Comparison of ENCODE assay signal across 1 cellular context in genomic region chr10:69709366-69709941, GRCh38.
TF ChIP-seq lines count a peak whose summit lies in the region.

No MANE protein-coding gene starts in this region.

TF ChIP-seq in GM23338, 12 proteins besides CTCF, POLR2A, EP300 and RAD21:
- TF ChIP-seq, protein P1, sequence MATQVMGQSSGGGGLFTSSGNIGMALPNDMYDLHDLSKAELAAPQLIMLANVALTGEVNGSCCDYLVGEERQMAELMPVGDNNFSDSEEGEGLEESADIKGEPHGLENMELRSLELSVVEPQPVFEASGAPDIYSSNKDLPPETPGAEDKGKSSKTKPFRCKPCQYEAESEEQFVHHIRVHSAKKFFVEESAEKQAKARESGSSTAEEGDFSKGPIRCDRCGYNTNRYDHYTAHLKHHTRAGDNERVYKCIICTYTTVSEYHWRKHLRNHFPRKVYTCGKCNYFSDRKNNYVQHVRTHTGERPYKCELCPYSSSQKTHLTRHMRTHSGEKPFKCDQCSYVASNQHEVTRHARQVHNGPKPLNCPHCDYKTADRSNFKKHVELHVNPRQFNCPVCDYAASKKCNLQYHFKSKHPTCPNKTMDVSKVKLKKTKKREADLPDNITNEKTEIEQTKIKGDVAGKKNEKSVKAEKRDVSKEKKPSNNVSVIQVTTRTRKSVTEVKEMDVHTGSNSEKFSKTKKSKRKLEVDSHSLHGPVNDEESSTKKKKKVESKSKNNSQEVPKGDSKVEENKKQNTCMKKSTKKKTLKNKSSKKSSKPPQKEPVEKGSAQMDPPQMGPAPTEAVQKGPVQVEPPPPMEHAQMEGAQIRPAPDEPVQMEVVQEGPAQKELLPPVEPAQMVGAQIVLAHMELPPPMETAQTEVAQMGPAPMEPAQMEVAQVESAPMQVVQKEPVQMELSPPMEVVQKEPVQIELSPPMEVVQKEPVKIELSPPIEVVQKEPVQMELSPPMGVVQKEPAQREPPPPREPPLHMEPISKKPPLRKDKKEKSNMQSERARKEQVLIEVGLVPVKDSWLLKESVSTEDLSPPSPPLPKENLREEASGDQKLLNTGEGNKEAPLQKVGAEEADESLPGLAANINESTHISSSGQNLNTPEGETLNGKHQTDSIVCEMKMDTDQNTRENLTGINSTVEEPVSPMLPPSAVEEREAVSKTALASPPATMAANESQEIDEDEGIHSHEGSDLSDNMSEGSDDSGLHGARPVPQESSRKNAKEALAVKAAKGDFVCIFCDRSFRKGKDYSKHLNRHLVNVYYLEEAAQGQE (IDR thresholded peaks at IDR 0.05; ENCODE audit: unreplicated experiment), result no peak
- TF ChIP-seq ZNF114 (CRISPR knock-in tag; IDR thresholded peaks at IDR 0.05), result no peak
- no peak for TF ChIP-seq ETS1 (IDR thresholded peaks at IDR 0.05)
- no peak for TF ChIP-seq CREB1 (CRISPR knock-in tag; IDR thresholded peaks at IDR 0.05; ENCODE audit: low read depth)
- TF ChIP-seq STAT1 (IDR thresholded peaks at IDR 0.05; ENCODE audit: unreplicated experiment), result no peak
- TF ChIP-seq JUNB (IDR thresholded peaks at IDR 0.05; ENCODE audit: unreplicated experiment), result no peak
- TF ChIP-seq ZNF331 (CRISPR knock-in tag; IDR thresholded peaks at IDR 0.05; ENCODE audit: low read depth), result no peak
- TF ChIP-seq EZH2 (IDR thresholded peaks at IDR 0.05; ENCODE audit: low read depth, unreplicated experiment), result no peak
